In genomic region chr15:33675246-33675645, GRCh38 we compare ENCODE assay signal across 8 cellular contexts.
A peak's percentile ranks its signal among the peaks of the same experiment; 100 is the strongest.
DNase-seq lines count a peak whose midpoint lies in the region; TF ChIP-seq lines count a peak whose summit lies in the region.

No MANE protein-coding gene starts in this region.

- WGBS in neuronal stem cell (ENCODE audit: extremely low coverage in 2 of 2, insufficient read length in 2 of 2, insufficient replicate concordance in 1 of 2), 2 donors, result no CpG with 5 or more reads among the region's 4 CpGs

- H3K4ac ChIP-seq in neuronal stem cell (ENCODE audit: low read length), result no peak overlapping the region

- no peak overlapping the region for H3K27ac ChIP-seq in MM.1S (ENCODE audit: low read length)
- no peak overlapping the region for H3K27ac ChIP-seq in brain microvascular endothelial cell
- H3K27ac ChIP-seq in neuronal stem cell (replicated peaks; ENCODE audit: low read length), result no peak overlapping the region

- no peak overlapping the region for H3K23ac ChIP-seq in neuronal stem cell (ENCODE audit: low read depth, low read length, poor library complexity)

- H3K4me1 ChIP-seq in MM.1S (ENCODE audit: low read length) (peaks cover 16% of the 10 kb centered on the region), neuronal stem cell (ENCODE audit: control insufficient read depth in 2 of 2, insufficient read depth in 1 of 2, low read depth in 1 of 2, low read length in 2 of 2) (no peaks in the 10 kb centered on the region)

- no peak overlapping the region for H4K8ac ChIP-seq in neuronal stem cell (ENCODE audit: low read depth, low read length)

- TF ChIP-seq CTCF in GM12875 (IDR thresholded peaks at IDR 0.05; ENCODE audit: borderline replicate concordance, insufficient read depth, low read depth, low read length) (peak; percentile 36; the same call in 1 of the 2 replicates), MM.1S (IDR thresholded peaks at IDR 0.05; ENCODE audit: low read length) (peak; percentile 58), brain microvascular endothelial cell (IDR thresholded peaks at IDR 0.05; ENCODE audit: low read depth, low read length, missing control alignments) (peak; percentile 57)

- no peak overlapping the region for H2BK15ac ChIP-seq in neuronal stem cell (ENCODE audit: low read length)

- H3K18ac ChIP-seq in neuronal stem cell (ENCODE audit: low read length), result no peak overlapping the region

- H3K9me3 ChIP-seq in MM.1S (replicated peaks; ENCODE audit: insufficient read depth, low read length), result no peaks in the 10 kb centered on the region
- H3K9me3 ChIP-seq in neuronal stem cell (replicated peaks in 1 of 2; ENCODE audit: control insufficient read depth in 2 of 2, insufficient read depth in 1 of 2, low read depth in 1 of 2, low read length in 2 of 2), result no peaks in the 10 kb centered on the region

- H2BK5ac ChIP-seq in neuronal stem cell (ENCODE audit: low read length), result no peak overlapping the region

- peak; percentile 51 for DNase-seq in MM.1S
- peak; percentile 6 for DNase-seq in brain microvascular endothelial cell
- peak; percentile 17 for DNase-seq in neuronal stem cell (ENCODE audit: low spot score)
- DNase-seq in NCI-H1436 treated with DMSO at 0.1 percent for 48 hours (lab: John Stamatoyannopoulos, UW), result no peak
- no peak for DNase-seq in T1000 (lab: John Stamatoyannopoulos, UW)
- no peak for DNase-seq in UCSD-AML1 (lab: John Stamatoyannopoulos, UW; ENCODE audit: unreplicated experiment)
- no peak for DNase-seq in DMS79 (lab: John Stamatoyannopoulos, UW)

- H3K36me3 ChIP-seq in MM.1S (replicated peaks; ENCODE audit: insufficient read depth, low read length), result no peaks in the 10 kb centered on the region
- H3K36me3 ChIP-seq in brain microvascular endothelial cell (replicated peaks), result no peaks in the 10 kb centered on the region
- H3K36me3 ChIP-seq in neuronal stem cell (replicated peaks in 1 of 2; ENCODE audit: control insufficient read depth in 2 of 2, insufficient read depth in 2 of 2, low read length in 2 of 2), result no peaks in the 10 kb centered on the region

- in situ Hi-C loops in brain microvascular endothelial cell (cut with HindIII; ENCODE audit: low pct_ligation_motif_present, low sequenced_read_pairs), result no loop called here

- no peaks in the 10 kb centered on the region for H4K20me1 ChIP-seq in MM.1S (ENCODE audit: insufficient read depth, low read length)

- H2AFZ ChIP-seq in MM.1S (ENCODE audit: low read length) (no peak overlapping the region), neuronal stem cell (ENCODE audit: low read length) (no peak overlapping the region)

- H3F3A ChIP-seq in MM.1S (ENCODE audit: insufficient read depth, low read length), result no peaks in the 10 kb centered on the region

- no peak overlapping the region for H2BK12ac ChIP-seq in neuronal stem cell (ENCODE audit: low read length)

- H3K4me2 ChIP-seq in MM.1S (ENCODE audit: low read depth, low read length) (no peak overlapping the region), neuronal stem cell (ENCODE audit: insufficient read depth, low read length, poor library complexity, severe bottlenecking) (no peak overlapping the region)

- no peaks in the 10 kb centered on the region; the same call in 1 of the 2 replicates for H3K27me3 ChIP-seq in MM.1S (replicated peaks; ENCODE audit: insufficient read depth, low read length)
- no peaks in the 10 kb centered on the region for H3K27me3 ChIP-seq in brain microvascular endothelial cell (replicated peaks)
- H3K27me3 ChIP-seq in neuronal stem cell (ENCODE audit: control insufficient read depth in 3 of 3, insufficient read depth in 3 of 3, low read depth in 1 of 3, low read length in 3 of 3), result no peaks in the 10 kb centered on the region

- H3K9ac ChIP-seq in MM.1S (ENCODE audit: low read length) (no peak overlapping the region), neuronal stem cell (ENCODE audit: low read depth, low read length, poor library complexity) (no peak overlapping the region)

- no peak overlapping the region for H2AK5ac ChIP-seq in neuronal stem cell (ENCODE audit: low read depth, low read length)

- H3K4me3 ChIP-seq in GM12875 (ENCODE audit: low read depth, low read length), result no peak overlapping the region
- H3K4me3 ChIP-seq in MM.1S (ENCODE audit: low read length), result no peak overlapping the region
- no peak overlapping the region for H3K4me3 ChIP-seq in brain microvascular endothelial cell (ENCODE audit: low read depth, low read length)
- H3K4me3 ChIP-seq in neuronal stem cell (ENCODE audit: low read length in 2 of 2), result no peak overlapping the region

- H3K9me2 ChIP-seq in MM.1S (replicated peaks; ENCODE audit: insufficient read depth, low read length), result no peaks in the 10 kb centered on the region

- no peaks in the 10 kb centered on the region for H3K79me1 ChIP-seq in neuronal stem cell (ENCODE audit: low read depth, low read length)

- no peak overlapping the region for H2BK120ac ChIP-seq in neuronal stem cell (ENCODE audit: low read depth, low read length)

- no peak overlapping the region for H4K91ac ChIP-seq in neuronal stem cell (ENCODE audit: low read depth, low read length, poor library complexity)

- no peak overlapping the region for H3K14ac ChIP-seq in neuronal stem cell (ENCODE audit: low read length)

- no peaks in the 10 kb centered on the region for H3K79me2 ChIP-seq in MM.1S (ENCODE audit: low read length)

Comparison
In these comparisons a context has a peak if more than half of its experiments do, and no peak if none do; other contexts are left out.
1. DNase-seq: peak in MM.1S (single experiment), brain microvascular endothelial cell (single experiment) and neuronal stem cell (single experiment); none in NCI-H1436 treated with DMSO at 0.1 percent for 48 hours (single experiment), T1000 (single experiment), UCSD-AML1 (single experiment) and DMS79 (single experiment).
2. Peak in every context shown above with its lines, with median percentiles within 50 percentile points of each other: CTCF ChIP-seq.